Comparison of ENCODE assay signal across 15 cellular contexts in genomic region chr6:170032706-170033309, GRCh38.
"Had no signal": no experiment of that assay in that cellular context is flagged by ENCODE, and none has a peak within 500 bp of the region (broad histone marks: within the 10 kb centered on the region; RNA-seq: fewer than 3 reads in every experiment).

No MANE protein-coding gene starts in this region.

- H3K4me3 ChIP-seq: mucosa of descending colon, psoas muscle, upper lobe of left lung had no signal

- H3K27ac ChIP-seq: psoas muscle, upper lobe of left lung had no signal

- H3K4me1 ChIP-seq: psoas muscle had no signal

- ATAC-seq: activated T-cell treated with anti-CD3 and anti-CD28 coated beads, Interleukin-2, amount 50 U/mL, for 72 hours; mucosa of descending colon; naive thymus-derived CD8-positive, alpha-beta T cell; psoas muscle had no signal

- H3K27me3 ChIP-seq: upper lobe of left lung had no signal

- H3K9me3 ChIP-seq: mucosa of descending colon, psoas muscle had no signal

- H3K36me3 ChIP-seq: upper lobe of left lung had no signal

- DNase-seq: activated CD4-positive, CD25-positive, alpha-beta regulatory T cell; activated T-cell treated with anti-CD3 and anti-CD28 coated beads, Interleukin-2, amount 50 U/mL, for 72 hours; central memory CD4-positive, alpha-beta T cell; hypothalamus; mammary epithelial cell; naive thymus-derived CD8-positive, alpha-beta T cell; occipital lobe; psoas muscle; SIG-M5; stimulated activated CD4-positive, alpha-beta T cell treated with anti-CD3 and anti-CD28 coated beads, Interleukin-15, amount 100 ng/mL, for 24 hours; stimulated activated CD4-positive, alpha-beta T cell treated with anti-CD3 and anti-CD28 coated beads, Interleukin-4, amount 100 ng/mL, for 4 hours; T-helper 2 cell had no signal

- FAIRE-seq: TTC549 had no signal
